ENCODE assay signal across 8 cellular contexts in the genomic region with DNA sequence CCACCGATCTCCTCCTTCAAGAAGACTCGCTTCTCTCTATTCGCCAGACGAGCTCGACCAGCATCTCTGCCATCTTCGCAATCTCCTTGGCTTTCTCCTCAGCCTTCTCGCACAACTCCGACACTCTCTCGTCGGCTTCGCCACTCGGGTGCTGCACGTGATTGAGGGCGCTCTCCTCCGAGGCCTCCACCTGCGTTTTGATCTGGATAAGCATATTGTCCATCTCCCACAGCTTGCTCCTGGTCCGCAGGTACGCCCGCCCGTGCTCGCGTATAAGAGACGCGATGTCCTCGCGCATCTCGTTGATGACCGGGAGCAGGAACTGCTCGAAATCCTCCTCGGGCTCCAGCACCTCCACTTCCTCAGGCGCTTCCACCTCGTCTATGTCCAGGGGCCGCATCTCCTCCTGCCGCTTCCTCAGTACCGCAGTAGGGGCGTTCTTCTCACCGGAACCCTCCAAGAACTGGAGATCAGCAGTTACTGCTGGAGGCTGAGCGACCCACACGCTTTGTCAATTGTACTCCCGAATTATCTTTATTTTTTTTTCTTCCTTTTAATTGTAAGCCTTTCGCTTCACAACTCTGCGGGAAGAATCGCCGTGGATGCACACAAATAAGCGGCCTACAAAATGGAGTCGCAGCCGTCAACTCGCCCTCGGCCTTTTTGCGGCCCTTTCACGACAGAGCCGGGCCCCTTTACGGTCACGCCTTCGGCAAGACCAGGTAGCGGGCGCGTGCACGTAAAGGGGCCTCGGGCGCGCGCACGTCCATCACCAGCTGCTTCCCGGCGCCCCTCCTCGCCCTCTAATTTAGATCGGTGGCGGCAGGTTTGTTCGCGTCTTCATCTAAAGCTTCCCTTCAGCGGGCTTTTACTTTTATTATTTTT. TPM values are rescaled to one million over a fixed set of nuclear protein-coding genes. Genes with fewer than 3 reads are reported as not detected.
DNase-seq lines count a peak whose midpoint lies in the region; ATAC-seq and TF ChIP-seq lines count a peak whose summit lies in the region.

A gene (minus strand): TSS at position 636 of the 885 bp plus-strand sequence. CDS start 236 bp downstream, at position 400.

- peak within 1 kb of the TSS; percentile 91 for H3K27ac Mint-ChIP-seq in dendritic cell treated with granulocyte-macrophage colony-stimulating factor and Interleukin-4, amounts not matched to agents 40 ng/mL and 50 ng/mL, for 4 days

- CTCF ChIA-PET in BJ (lab: Yijun Ruan, JAX) = interaction anchor here (0.6 to 2.1 kb wide), 6 partner anchors 11 to 359 kb away, joined by 3 to 7 read pairs (median 4); a partner anchor contains a TSS

- H3K4me1 Mint-ChIP-seq in dendritic cell treated with granulocyte-macrophage colony-stimulating factor and Interleukin-4, amounts not matched to agents 40 ng/mL and 50 ng/mL, for 4 days (ENCODE audit: low read depth) = peaks cover 61% of the 10 kb centered on the region

- peaks cover 10% of the 10 kb centered on the region for H3K9me3 Mint-ChIP-seq in dendritic cell treated with granulocyte-macrophage colony-stimulating factor and Interleukin-4, amounts not matched to agents 40 ng/mL and 50 ng/mL, for 4 days

- POLR2A ChIA-PET in BJ (lab: Charles Lee) = interaction anchor here (0.6 kb wide), 1 partner anchor 41 kb away, joined by 9 read pairs; no protein-coding TSS in a partner anchor

- H3K36me3 Mint-ChIP-seq in dendritic cell treated with granulocyte-macrophage colony-stimulating factor and Interleukin-4, amounts not matched to agents 40 ng/mL and 50 ng/mL, for 4 days (ENCODE audit: low read depth) = peaks cover 36% of the 10 kb centered on the region

- no peaks in the 10 kb centered on the region for H3K36me3 ChIP-seq in BJ (ENCODE audit: control insufficient read depth, insufficient read depth, low read length)

- peak; percentile 80 for DNase-seq in BJ (ENCODE audit: low read depth)
- peak; percentile 96 for DNase-seq in NCI-H748 (lab: John Stamatoyannopoulos, UW; ENCODE audit: unreplicated experiment)
- peak; percentile 86 to 95 for DNase-seq in activated CD4-positive, alpha-beta T cell treated with anti-CD3 and anti-CD28 coated beads, Interleukin-2, amount 50 U/mL, for 24 hours (ENCODE audit: low read depth in 1 of 2, low spot score in 1 of 2)
- DNase-seq in left lobe of liver (ENCODE audit: low spot score) = peak; percentile 96
- DNase-seq in stimulated activated CD4-positive, alpha-beta T cell treated with anti-CD3 and anti-CD28 coated beads, Interleukin-2, amount 100 ng/mL, for 24 hours = peak; percentile 96 to 98

- intact Hi-C loops in dendritic cell treated with granulocyte-macrophage colony-stimulating factor and Interleukin-4, amounts not matched to agents 40 ng/mL and 50 ng/mL, for 4 days (cut with micrococcal nuclease) = loop anchor here (1.0 to 5.0 kb wide), 2 partner anchors 37 to 69 kb away; a partner anchor contains a TSS

- H3K4me3 ChIP-seq in BJ (ENCODE audit: low read depth, low read length) = peak within 1 kb of the TSS; percentile 81

- H3K4me3 Mint-ChIP-seq in dendritic cell treated with granulocyte-macrophage colony-stimulating factor and Interleukin-4, amounts not matched to agents 40 ng/mL and 50 ng/mL, for 4 days = peak within 1 kb of the TSS; percentile 99

- ATAC-seq in GM19324 (IDR thresholded peaks at IDR 0.05; ENCODE audit: low FRiP score, unreplicated experiment) (peak; percentile 75), HG03521 (IDR thresholded peaks at IDR 0.05; ENCODE audit: unreplicated experiment) (peak; percentile 71), left lobe of liver (peak; percentile 98)

- H3K27me3 Mint-ChIP-seq in dendritic cell treated with granulocyte-macrophage colony-stimulating factor and Interleukin-4, amounts not matched to agents 40 ng/mL and 50 ng/mL, for 4 days = no peaks in the 10 kb centered on the region

- peak; percentile 27; the same call in 1 of the 2 replicates for TF ChIP-seq CTCF in BJ (IDR thresholded peaks at IDR 0.05; ENCODE audit: insufficient read depth, low read depth, low read length)

- no peaks in the 10 kb centered on the region for H3K27me3 ChIP-seq in BJ (ENCODE audit: control insufficient read depth, insufficient read depth, low read length)

RNA-seq across cellular contexts. Expression of the gene that starts here (rescaled TPM):
- polyA plus RNA-seq in BJ (2011; rRNA removed) = 35.5 and 54.1 TPM in 2 replicates
- polyA minus RNA-seq in BJ (2011; rRNA and poly(A)+ RNA removed) = 10.0 and 14.4 TPM in 2 replicates
- total RNA-seq in left lobe of liver = 26.7 TPM

Comparison
In these comparisons a context has a peak if more than half of its experiments do, and no peak if none do; other contexts are left out.
1. Peak in every context shown above with its lines: DNase-seq, ATAC-seq and H3K4me3 ChIP-seq.